12 cellular contexts compared by ENCODE assay signal in genomic region chr3:71133874-71134273, GRCh38.
DNase-seq lines count a peak whose midpoint lies in the region; ATAC-seq, FAIRE-seq and TF ChIP-seq lines count a peak whose summit lies in the region.
"Had no signal": no experiment of that assay in that cellular context is flagged by ENCODE, and none has a peak within 500 bp of the region (broad histone marks: within the 10 kb centered on the region; RNA-seq: fewer than 3 reads in every experiment).

No MANE protein-coding gene starts in this region.

- DNase-seq in CD4-positive, alpha-beta memory T cell: no peak
- DNase-seq in NCI-H69 (lab: John Stamatoyannopoulos, UW) (peak; percentile 56), prostate gland (ENCODE audit: low spot score) (no peak), DMS153 treated with DMSO at 0.1 percent for 48 hours (lab: John Stamatoyannopoulos, UW; ENCODE audit: unreplicated experiment) (no peak), kidney (no peak)
- DNase-seq in effector memory CD8-positive, alpha-beta T cell: no peak
- no peak for DNase-seq in stimulated activated CD4-positive, alpha-beta T cell treated with anti-CD3 and anti-CD28 coated beads, Interleukin-1b, Interleukin-23, amount 100 ng/mL, for 48 hours
- DNase-seq: NCI-H1048; stimulated activated CD4-positive, alpha-beta T cell treated with anti-CD3 and anti-CD28 coated beads, Interleukin-12 subunit alpha, Interleukin-12 subunit beta, amount 100 ng/mL, for 4 hours had no signal

- FAIRE-seq in kidney (lab: Jason Lieb, UNC): no peak
- FAIRE-seq: bronchial epithelial cell had no signal

- no peaks in the 10 kb centered on the region for H3K36me3 ChIP-seq in CD4-positive, alpha-beta memory T cell (ENCODE audit: insufficient read depth, low read length)
- H3K36me3 ChIP-seq in prostate gland (no peaks in the 10 kb centered on the region), kidney (ENCODE audit: control insufficient read depth in 1 of 2, insufficient read depth in 2 of 2, low read length in 2 of 2) (no peaks in the 10 kb centered on the region)

- no peak overlapping the region for H3K4me3 ChIP-seq in CD4-positive, alpha-beta memory T cell (ENCODE audit: low read length in 2 of 2)
- H3K4me3 ChIP-seq in prostate gland (no peak overlapping the region), kidney (ENCODE audit: low read length in 2 of 2) (no peak overlapping the region)

- H3K9me3 ChIP-seq in CD4-positive, alpha-beta memory T cell (ENCODE audit: control insufficient read depth in 1 of 2, low read length in 2 of 2): no peaks in the 10 kb centered on the region
- H3K9me3 ChIP-seq in prostate gland (no peaks in the 10 kb centered on the region), kidney (ENCODE audit: control insufficient read depth in 1 of 2, low read length in 2 of 2) (no peaks in the 10 kb centered on the region)

- CTCF ChIA-PET in CD4-positive, alpha-beta memory T cell (lab: Charles Lee; ENCODE audit: partially characterized antibody): interaction anchor here (1.0 to 1.2 kb wide), 3 partner anchors 18 to 583 kb away, joined by 3 read pairs; no protein-coding TSS in a partner anchor

- H3K4me1 Mint-ChIP-seq in CD4-positive, alpha-beta memory T cell: peaks cover 36 to 89% (median 54%) of the 10 kb centered on the region in 4 donors
- peaks cover 22 to 26% of the 10 kb centered on the region in 2 donors for H3K4me1 Mint-ChIP-seq in effector memory CD8-positive, alpha-beta T cell (ENCODE audit: low read depth in 2 of 2)

- no peaks in the 10 kb centered on the region for H3K27me3 Mint-ChIP-seq in CD4-positive, alpha-beta memory T cell
- no peaks in the 10 kb centered on the region for H3K27me3 Mint-ChIP-seq in effector memory CD8-positive, alpha-beta T cell
- H3K27me3 Mint-ChIP-seq: natural killer cell treated with Interleukin-12 subunit alpha and Interleukin-12 subunit beta and Interleukin-15 and Interleukin-18, amount 100 ng/mL, for 72 hours had no signal

- H3K4me1 ChIP-seq in CD4-positive, alpha-beta memory T cell (ENCODE audit: insufficient read depth, low read length): peaks cover 59% of the 10 kb centered on the region
- peaks cover 32% of the 10 kb centered on the region for H3K4me1 ChIP-seq in prostate gland (replicated peaks)
- peaks cover 4 to 16% of the 10 kb centered on the region in 2 donors for H3K4me1 ChIP-seq in kidney (ENCODE audit: control insufficient read depth in 1 of 2, insufficient read depth in 1 of 2, low read depth in 1 of 2, low read length in 2 of 2)

- POLR2A ChIA-PET in CD4-positive, alpha-beta memory T cell (lab: Charles Lee; ENCODE audit: partially characterized antibody): no interaction called here

- ATAC-seq in effector memory CD8-positive, alpha-beta T cell (replicated peaks): no peak
- ATAC-seq in GM18858 (IDR thresholded peaks at IDR 0.05; ENCODE audit: unreplicated experiment): no peak
- ATAC-seq: natural killer cell treated with Interleukin-12 subunit alpha and Interleukin-12 subunit beta and Interleukin-15 and Interleukin-18, amount 100 ng/mL, for 72 hours had no signal

- H3K9me3 Mint-ChIP-seq in CD4-positive, alpha-beta memory T cell: peaks cover 0 to 3% (median 0%) of the 10 kb centered on the region in 8 donors
- no peaks in the 10 kb centered on the region for H3K9me3 Mint-ChIP-seq in effector memory CD8-positive, alpha-beta T cell
- H3K9me3 Mint-ChIP-seq: natural killer cell treated with Interleukin-12 subunit alpha and Interleukin-12 subunit beta and Interleukin-15 and Interleukin-18, amount 100 ng/mL, for 72 hours had no signal

- peaks cover 0 to 16% of the 10 kb centered on the region in 2 donors for H3K36me3 Mint-ChIP-seq in CD4-positive, alpha-beta memory T cell
- H3K36me3 Mint-ChIP-seq in effector memory CD8-positive, alpha-beta T cell (ENCODE audit: insufficient read depth): peaks cover 23% of the 10 kb centered on the region
- H3K36me3 Mint-ChIP-seq: natural killer cell treated with Interleukin-12 subunit alpha and Interleukin-12 subunit beta and Interleukin-15 and Interleukin-18, amount 100 ng/mL, for 72 hours had no signal

- TF ChIP-seq CTCF in prostate gland (IDR thresholded peaks at IDR 0.05) (no peak), kidney (IDR thresholded peaks at IDR 0.05; ENCODE audit: borderline replicate concordance, extremely low read depth, insufficient read depth) (no peak)

- intact Hi-C loops in CD4-positive, alpha-beta memory T cell (cut with micrococcal nuclease): loop anchor here (5.0 to 10.0 kb wide), 4 partner anchors 53 to 451 kb away; partner anchors contain the start of gene FOXP1
- intact Hi-C loops in prostate gland (cut with DNase I) (no loop called here), kidney (cut with DNase I) (no loop called here)

- no peak overlapping the region for H3K9ac ChIP-seq in kidney (ENCODE audit: low read length in 2 of 2)

- peak overlapping the region in 6 of 8 donors; percentile 6 to 70 (median 35) for H3K4me3 Mint-ChIP-seq in CD4-positive, alpha-beta memory T cell
- no peak overlapping the region for H3K4me3 Mint-ChIP-seq in effector memory CD8-positive, alpha-beta T cell
- H3K4me3 Mint-ChIP-seq: natural killer cell treated with Interleukin-12 subunit alpha and Interleukin-12 subunit beta and Interleukin-15 and Interleukin-18, amount 100 ng/mL, for 72 hours had no signal

- H3K27ac Mint-ChIP-seq in CD4-positive, alpha-beta memory T cell: peak overlapping the region; percentile 44 to 98 (median 84)
- peak overlapping the region; percentile 35 to 55 for H3K27ac Mint-ChIP-seq in effector memory CD8-positive, alpha-beta T cell

- no peaks in the 10 kb centered on the region for H3K27me3 ChIP-seq in CD4-positive, alpha-beta memory T cell (ENCODE audit: insufficient read depth, low read length)
- no peaks in the 10 kb centered on the region for H3K27me3 ChIP-seq in prostate gland (replicated peaks; ENCODE audit: insufficient read depth)

- WGBS in prostate gland: 57% methylated on average over 5 of the region's 5 CpGs

- no peak for TF ChIP-seq POLR2A in prostate gland (IDR thresholded peaks at IDR 0.05)

- no peak overlapping the region for H3K27ac ChIP-seq in CD4-positive, alpha-beta memory T cell (ENCODE audit: low read depth, low read length)
- H3K27ac ChIP-seq in prostate gland (peak overlapping the region; percentile 44 to 76), kidney (ENCODE audit: low read depth in 2 of 2, low read length in 2 of 2) (no peak overlapping the region)

Comparison
In these comparisons a context has a peak if more than half of its experiments do, and no peak if none do; other contexts are left out.
1. H3K27ac ChIP-seq: peak in prostate gland (2 of 2); none in CD4-positive, alpha-beta memory T cell (single experiment) and kidney (0 of 2).
2. H3K4me3 Mint-ChIP-seq: peak in CD4-positive, alpha-beta memory T cell (6 of 8); none in effector memory CD8-positive, alpha-beta T cell (0 of 2).